In genomic region chr6:5030596-5031136, GRCh38 we compare ENCODE assay signal across 2 cellular contexts.
A peak's percentile ranks its signal among the peaks of the same experiment; 100 is the strongest.
TF ChIP-seq lines count a peak whose summit lies in the region.

No MANE protein-coding gene starts in this region.

TF ChIP-seq in HCT116, 20 proteins besides CTCF, POLR2A, EP300 and RAD21 (continued from another document):
- no peak for TF ChIP-seq EZH2phosphoT487 (IDR thresholded peaks at IDR 0.05; ENCODE audit: borderline replicate concordance)
- 0 out of 2 replicates have a peak, but pooled peaks have one; percentile 35 for TF ChIP-seq POLR2AphosphoS5 (IDR thresholded peaks at IDR 0.05; ENCODE audit: low read depth, low read length)
- peak; percentile 89 for TF ChIP-seq YY1 (IDR thresholded peaks at IDR 0.05; ENCODE audit: extremely low read depth, insufficient replicate concordance, low read depth, low read length)
- TF ChIP-seq TCF7L2 (IDR thresholded peaks at IDR 0.05; ENCODE audit: borderline replicate concordance, extremely low read depth, insufficient read depth, insufficient read length): peak; percentile 13
- peak; percentile 89; the same call in 1 of the 2 replicates for TF ChIP-seq CBX3 (IDR thresholded peaks at IDR 0.05; ENCODE audit: low read depth)
- TF ChIP-seq ZFX (IDR thresholded peaks at IDR 0.05): no peak

TF ChIP-seq in SK-N-SH, 30 proteins besides CTCF, POLR2A, EP300 and RAD21 (continued from another document):
- TF ChIP-seq USF1 (IDR thresholded peaks at IDR 0.05; ENCODE audit: borderline replicate concordance, low read depth) (peak; percentile 38; the same call in 1 of the 2 replicates), MEF2A (IDR thresholded peaks at IDR 0.05; ENCODE audit: borderline replicate concordance, low read depth) (no peak)
